In the genomic region with DNA sequence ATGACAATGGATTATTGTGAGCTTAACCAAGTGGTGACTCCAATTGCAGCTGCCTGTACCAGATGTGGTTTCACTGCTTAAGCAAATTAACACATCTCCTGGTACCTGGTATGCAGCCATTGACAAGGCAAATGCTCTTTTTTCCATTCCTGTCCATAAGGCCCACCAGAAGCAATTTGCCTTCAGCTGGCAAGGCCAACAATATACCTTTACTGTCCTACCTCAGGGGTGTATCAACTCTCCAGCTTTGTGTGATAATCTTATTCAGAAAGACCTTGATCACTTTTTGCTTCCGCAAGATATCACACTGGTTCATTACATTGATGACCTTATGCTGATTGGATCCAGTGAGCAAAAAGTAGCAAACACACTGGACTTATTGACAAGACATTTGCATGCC, we compare ENCODE assay signal across 10 cellular contexts. TPM values are rescaled to one million over a fixed set of nuclear protein-coding genes. Genes with fewer than 3 reads are reported as not detected.
"Had no signal": no experiment of that assay in that cellular context is flagged by ENCODE, and none has a peak within 500 bp of the region (broad histone marks: within the 10 kb centered on the region; RNA-seq: fewer than 3 reads in every experiment).

No MANE protein-coding gene starts in this region.

RNA-seq across cellular contexts. Expression of a gene that starts 23.7 kb away (rescaled TPM):
- total RNA-seq: subcutaneous adipose tissue, suprapubic skin, thoracic aorta, tibial nerve, vagina had no signal

RNA-seq across cellular contexts. Expression of a gene that starts 41.2 kb away (rescaled TPM):
- total RNA-seq: subcutaneous adipose tissue, suprapubic skin, temporal lobe, thoracic aorta, thyroid gland, tibial nerve, transverse colon, urinary bladder, uterus, vagina had no signal
